1 cellular context compared by ENCODE assay signal in genomic region chr19:40443131-40443929, GRCh38.
TF ChIP-seq lines count a peak whose summit lies in the region.

No MANE protein-coding gene starts in this region.

TF ChIP-seq in HepG2, 621 proteins besides CTCF, POLR2A, EP300 and RAD21 (continued from another document and continues in another):
- TF ChIP-seq FUBP1 (CRISPR knock-in tag; IDR thresholded peaks at IDR 0.05; ENCODE audit: borderline replicate concordance): no peak
- TF ChIP-seq HNF4G (IDR thresholded peaks at IDR 0.05; ENCODE audit: borderline replicate concordance, low read depth, low read length): peak; percentile 44; the same call in 1 of the 2 replicates
- no peak for TF ChIP-seq HNF4G (CRISPR knock-in tag; IDR thresholded peaks at IDR 0.05; ENCODE audit: borderline replicate concordance, low read depth)
- TF ChIP-seq ZNF703 (CRISPR knock-in tag; IDR thresholded peaks at IDR 0.05; ENCODE audit: borderline replicate concordance): no peak
- no peak for TF ChIP-seq ZNF20 (CRISPR knock-in tag; IDR thresholded peaks at IDR 0.05)
- no peak for TF ChIP-seq TBP (CRISPR knock-in tag; IDR thresholded peaks at IDR 0.05)
- no peak for TF ChIP-seq SRSF9 (IDR thresholded peaks at IDR 0.05; ENCODE audit: borderline replicate concordance, insufficient read depth, low read depth, low read length, poor library complexity, severe bottlenecking)
- peak; percentile 46; the same call in 1 of the 2 replicates for TF ChIP-seq SOX5 (CRISPR knock-in tag; IDR thresholded peaks at IDR 0.05; ENCODE audit: borderline replicate concordance)
- no peak for TF ChIP-seq FIP1L1 (IDR thresholded peaks at IDR 0.05; ENCODE audit: borderline replicate concordance, insufficient read depth, low read depth, low read length)
- no peak for TF ChIP-seq ZNF33B (CRISPR knock-in tag; IDR thresholded peaks at IDR 0.05)
- no peak for TF ChIP-seq ZNF251 (CRISPR knock-in tag; IDR thresholded peaks at IDR 0.05)
- TF ChIP-seq ZBTB7A (CRISPR knock-in tag; IDR thresholded peaks at IDR 0.05): no peak
- TF ChIP-seq CHCHD3 (CRISPR knock-in tag; IDR thresholded peaks at IDR 0.05): no peak
- TF ChIP-seq ZNF784 (CRISPR knock-in tag; IDR thresholded peaks at IDR 0.05; ENCODE audit: borderline replicate concordance): no peak
- no peak for TF ChIP-seq ZNF83 (CRISPR knock-in tag; IDR thresholded peaks at IDR 0.05; ENCODE audit: borderline replicate concordance)
- no peak for TF ChIP-seq ATF2 (CRISPR knock-in tag; IDR thresholded peaks at IDR 0.05)
- TF ChIP-seq HBP1 (CRISPR knock-in tag; IDR thresholded peaks at IDR 0.05; ENCODE audit: low read depth): peak; percentile 73; the same call in 1 of the 2 replicates
- no peak for TF ChIP-seq ARID2 (CRISPR knock-in tag; IDR thresholded peaks at IDR 0.05; ENCODE audit: borderline replicate concordance)
- TF ChIP-seq MNT (IDR thresholded peaks at IDR 0.05): peak; percentile 30; the same call in 1 of the 2 replicates
- TF ChIP-seq MTERF4 (CRISPR knock-in tag; IDR thresholded peaks at IDR 0.05): 0 out of 2 replicates have a peak, but pooled peaks have one; percentile 15
- peak; percentile 63; the same call in 1 of the 2 replicates for TF ChIP-seq THRA (CRISPR knock-in tag; IDR thresholded peaks at IDR 0.05; ENCODE audit: borderline replicate concordance)
- no peak for TF ChIP-seq ZFP91 (CRISPR knock-in tag; IDR thresholded peaks at IDR 0.05; ENCODE audit: borderline replicate concordance)
- no peak for TF ChIP-seq CCAR2 (optimal IDR thresholded peaks at IDR 0.05; ENCODE audit: low read depth, low read length)
- no peak for TF ChIP-seq ZNF34 (CRISPR knock-in tag; IDR thresholded peaks at IDR 0.05; ENCODE audit: borderline replicate concordance)
- TF ChIP-seq ZNF512 (CRISPR knock-in tag; IDR thresholded peaks at IDR 0.05): no peak
- no peak for TF ChIP-seq BHLHE40 (IDR thresholded peaks at IDR 0.05; ENCODE audit: low read length)
- no peak for TF ChIP-seq REXO4 (CRISPR knock-in tag; IDR thresholded peaks at IDR 0.05; ENCODE audit: borderline replicate concordance)
- TF ChIP-seq ZGPAT (CRISPR knock-in tag; IDR thresholded peaks at IDR 0.05): no peak; the same call in none of the 2 replicates
- TF ChIP-seq ZNF280D (CRISPR knock-in tag; IDR thresholded peaks at IDR 0.05): no peak
- TF ChIP-seq MAFG (CRISPR knock-in tag; IDR thresholded peaks at IDR 0.05): no peak
- TF ChIP-seq KLF6 (CRISPR knock-in tag; IDR thresholded peaks at IDR 0.05): no peak
- TF ChIP-seq IRX3 (CRISPR knock-in tag; IDR thresholded peaks at IDR 0.05; ENCODE audit: borderline replicate concordance, low read depth): no peak
- TF ChIP-seq HMGA1 (CRISPR knock-in tag; conservative IDR thresholded peaks at IDR 0.05): no peak
- TF ChIP-seq CREB3 (CRISPR knock-in tag; IDR thresholded peaks at IDR 0.05): no peak
- TF ChIP-seq MED8 (CRISPR knock-in tag; IDR thresholded peaks at IDR 0.05; ENCODE audit: insufficient replicate concordance): no peak
- TF ChIP-seq YEATS4 (CRISPR knock-in tag; IDR thresholded peaks at IDR 0.05; ENCODE audit: borderline replicate concordance): peak; percentile 86; the same call in 1 of the 2 replicates
- TF ChIP-seq SYNCRIP (IDR thresholded peaks at IDR 0.05; ENCODE audit: insufficient read depth, low read depth, low read length): no peak
- peak; percentile 67 for TF ChIP-seq HNRNPLL (IDR thresholded peaks at IDR 0.05; ENCODE audit: low read depth, low read length, poor library complexity, severe bottlenecking)
- TF ChIP-seq HES4 (CRISPR knock-in tag; IDR thresholded peaks at IDR 0.05; ENCODE audit: borderline replicate concordance): no peak
